ENCODE assay signal across 12 cellular contexts in the genomic region with DNA sequence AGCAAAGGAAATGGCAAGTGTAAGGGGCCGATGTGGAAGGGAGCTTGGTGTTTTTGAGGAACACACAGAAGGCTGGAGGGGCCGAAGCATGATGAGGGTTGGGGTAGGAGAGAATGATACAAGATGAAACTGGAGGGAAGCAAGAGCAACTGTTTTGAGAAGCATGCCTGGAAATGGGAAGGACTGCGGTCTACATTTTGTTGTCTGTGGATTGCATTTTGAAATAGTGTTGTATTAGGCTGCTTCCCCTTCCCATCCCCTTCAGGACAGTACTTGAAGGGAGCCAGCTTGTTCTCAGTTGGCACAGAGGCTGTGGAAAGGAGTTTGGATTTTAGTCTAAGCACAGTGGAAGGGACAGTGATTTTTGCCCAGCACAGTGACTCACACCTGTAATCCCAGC. TPM values are rescaled to one million over a fixed set of nuclear protein-coding genes. Genes with fewer than 3 reads are reported as not detected.
A peak's percentile ranks its signal among the peaks of the same experiment; 100 is the strongest.
DNase-seq lines count a peak whose midpoint lies in the region; ATAC-seq and TF ChIP-seq lines count a peak whose summit lies in the region.
"Had no signal": no experiment of that assay in that cellular context is flagged by ENCODE, and none has a peak within 500 bp of the region (broad histone marks: within the 10 kb centered on the region; RNA-seq: fewer than 3 reads in every experiment).

No MANE protein-coding gene starts in this region.

- TF ChIP-seq CTCF in HFFc6 (IDR thresholded peaks at IDR 0.05) (no peak), nephron progenitor cell (IDR thresholded peaks at IDR 0.05) (no peak)

- no peak for DNase-seq in CD4-positive, CD25-positive, alpha-beta regulatory T cell
- DNase-seq in HFFc6 (no peak), nephron progenitor cell (no peak), glomerular visceral epithelial cell (ENCODE audit: extremely low spot score) (no peak), T-helper 1 cell (no peak), NCI-H226 (no peak)
- DNase-seq in activated naive CD8-positive, alpha-beta T cell treated with anti-CD3 and anti-CD28 coated beads, Interleukin-2, amount 50 U/mL, for 24 hours, result no peak
- DNase-seq: activated gamma-delta T cell, NCI-H1048, NCI-H446 had no signal

- no peak overlapping the region for H3K27ac Mint-ChIP-seq in CD4-positive, CD25-positive, alpha-beta regulatory T cell
- H3K27ac Mint-ChIP-seq in HFFc6 (peak overlapping the region; percentile 1), nephron progenitor cell (peak overlapping the region; percentile 64)
- peak overlapping the region; percentile 55 for H3K27ac Mint-ChIP-seq in activated naive CD8-positive, alpha-beta T cell treated with anti-CD3 and anti-CD28 coated beads, Interleukin-2, amount 50 U/mL, for 24 hours

- no peak overlapping the region for H3K4me3 ChIP-seq in CD4-positive, CD25-positive, alpha-beta regulatory T cell (ENCODE audit: low read depth, low read length)

- no peaks in the 10 kb centered on the region for H3K27me3 Mint-ChIP-seq in CD4-positive, CD25-positive, alpha-beta regulatory T cell
- H3K27me3 Mint-ChIP-seq in HFFc6 (ENCODE audit: insufficient read depth), result no peaks in the 10 kb centered on the region
- H3K27me3 Mint-ChIP-seq in activated naive CD8-positive, alpha-beta T cell treated with anti-CD3 and anti-CD28 coated beads, Interleukin-2, amount 50 U/mL, for 24 hours, result no peaks in the 10 kb centered on the region
- H3K27me3 Mint-ChIP-seq in nephron progenitor cell (ENCODE audit: low read depth, poor library complexity), result no peaks in the 10 kb centered on the region

- H3K36me3 ChIP-seq in CD4-positive, CD25-positive, alpha-beta regulatory T cell (ENCODE audit: control insufficient read depth, insufficient read depth, low read length), result peaks cover 2% of the 10 kb centered on the region

- H3K36me3 Mint-ChIP-seq in CD4-positive, CD25-positive, alpha-beta regulatory T cell, result peaks cover 13% of the 10 kb centered on the region
- H3K36me3 Mint-ChIP-seq in HFFc6 (ENCODE audit: low read depth) (peaks cover 18% of the 10 kb centered on the region), nephron progenitor cell (ENCODE audit: low read depth) (peaks cover 18% of the 10 kb centered on the region)
- peaks cover 21% of the 10 kb centered on the region for H3K36me3 Mint-ChIP-seq in activated naive CD8-positive, alpha-beta T cell treated with anti-CD3 and anti-CD28 coated beads, Interleukin-2, amount 50 U/mL, for 24 hours (ENCODE audit: low read depth)

- H3K27ac ChIP-seq in CD4-positive, CD25-positive, alpha-beta regulatory T cell (ENCODE audit: insufficient read depth, low read length, poor library complexity, severe bottlenecking), result no peak overlapping the region

- no peaks in the 10 kb centered on the region for H3K9me3 ChIP-seq in CD4-positive, CD25-positive, alpha-beta regulatory T cell (ENCODE audit: control insufficient read depth in 2 of 2, low read length in 2 of 2)

- H3K4me3 Mint-ChIP-seq in CD4-positive, CD25-positive, alpha-beta regulatory T cell, result peak overlapping the region; percentile 12 to 95 (median 74)
- H3K4me3 Mint-ChIP-seq in HFFc6 (peak overlapping the region; percentile 55), nephron progenitor cell (peak overlapping the region; percentile 94)
- peak overlapping the region; percentile 37 for H3K4me3 Mint-ChIP-seq in activated naive CD8-positive, alpha-beta T cell treated with anti-CD3 and anti-CD28 coated beads, Interleukin-2, amount 50 U/mL, for 24 hours

- H3K9me3 Mint-ChIP-seq in CD4-positive, CD25-positive, alpha-beta regulatory T cell, result no peaks in the 10 kb centered on the region
- H3K9me3 Mint-ChIP-seq in HFFc6 (no peaks in the 10 kb centered on the region), nephron progenitor cell (no peaks in the 10 kb centered on the region)
- no peaks in the 10 kb centered on the region for H3K9me3 Mint-ChIP-seq in activated naive CD8-positive, alpha-beta T cell treated with anti-CD3 and anti-CD28 coated beads, Interleukin-2, amount 50 U/mL, for 24 hours

- ATAC-seq in CD4-positive, CD25-positive, alpha-beta regulatory T cell (ENCODE audit: low read depth in 2 of 2), result no peak
- ATAC-seq in activated naive CD8-positive, alpha-beta T cell treated with anti-CD3 and anti-CD28 coated beads, Interleukin-2, amount 50 U/mL, for 24 hours, result no peak

- H3K4me1 ChIP-seq in CD4-positive, CD25-positive, alpha-beta regulatory T cell (ENCODE audit: control insufficient read depth, insufficient read depth, low read length, poor library complexity, severe bottlenecking), result peaks cover 13% of the 10 kb centered on the region

- H3K4me1 Mint-ChIP-seq in CD4-positive, CD25-positive, alpha-beta regulatory T cell, result peaks cover 25 to 65% (median 42%) of the 10 kb centered on the region in 4 donors
- H3K4me1 Mint-ChIP-seq in HFFc6 (ENCODE audit: low read depth) (peaks cover 58% of the 10 kb centered on the region), nephron progenitor cell (peaks cover 61% of the 10 kb centered on the region)
- H3K4me1 Mint-ChIP-seq in activated naive CD8-positive, alpha-beta T cell treated with anti-CD3 and anti-CD28 coated beads, Interleukin-2, amount 50 U/mL, for 24 hours, result peaks cover 50% of the 10 kb centered on the region

- no peaks in the 10 kb centered on the region for H3K27me3 ChIP-seq in CD4-positive, CD25-positive, alpha-beta regulatory T cell (ENCODE audit: control insufficient read depth, insufficient read depth, low read length)

RNA-seq across cellular contexts. Expression of gene TM9SF4, which starts 2.2 kb away (rescaled TPM):
- total RNA-seq in CD4-positive, CD25-positive, alpha-beta regulatory T cell, result 36.3 TPM
- polyA plus RNA-seq in CD4-positive, CD25-positive, alpha-beta regulatory T cell, result 10 to 100 TPM; 28.7 to 31.4 (median 29.4) TPM
- 10 to 100 TPM; 54.8 to 73.9 (median 60.7) TPM for total RNA-seq in HFFc6 (2021; fragmentation: NEBNext Ultra II Directional; extraction: Animal tissue kit (Norgen Biotek cat#: 25700))

RNA-seq across cellular contexts. Expression of gene HCK, which starts 59.7 kb away (rescaled TPM):
- not detected for total RNA-seq in CD4-positive, CD25-positive, alpha-beta regulatory T cell
- polyA plus RNA-seq in CD4-positive, CD25-positive, alpha-beta regulatory T cell, result under 1 TPM in 3 of 4 donors, not detected in 1; 0.23 to 0.87 (median 0.25) TPM
- total RNA-seq in HFFc6 (2021; fragmentation: NEBNext Ultra II Directional; extraction: Animal tissue kit (Norgen Biotek cat#: 25700)), result not detected
- total RNA-seq: epithelial cell of proximal tubule, renal cortical epithelial cell had no signal

Comparison
In these comparisons a context has a peak if more than half of its experiments do, and no peak if none do; other contexts are left out.
1. H3K27ac Mint-ChIP-seq: peak in HFFc6 (single experiment), activated naive CD8-positive, alpha-beta T cell treated with anti-CD3 and anti-CD28 coated beads, Interleukin-2, amount 50 U/mL, for 24 hours (single experiment) and nephron progenitor cell (single experiment); none in CD4-positive, CD25-positive, alpha-beta regulatory T cell (0 of 3).
2. H3K4me3 Mint-ChIP-seq: peak in every context shown above with its lines; median percentile 94 in nephron progenitor cell; 74 in CD4-positive, CD25-positive, alpha-beta regulatory T cell; 55 in HFFc6; 37 in activated naive CD8-positive, alpha-beta T cell treated with anti-CD3 and anti-CD28 coated beads, Interleukin-2, amount 50 U/mL, for 24 hours.